In the genomic region with DNA sequence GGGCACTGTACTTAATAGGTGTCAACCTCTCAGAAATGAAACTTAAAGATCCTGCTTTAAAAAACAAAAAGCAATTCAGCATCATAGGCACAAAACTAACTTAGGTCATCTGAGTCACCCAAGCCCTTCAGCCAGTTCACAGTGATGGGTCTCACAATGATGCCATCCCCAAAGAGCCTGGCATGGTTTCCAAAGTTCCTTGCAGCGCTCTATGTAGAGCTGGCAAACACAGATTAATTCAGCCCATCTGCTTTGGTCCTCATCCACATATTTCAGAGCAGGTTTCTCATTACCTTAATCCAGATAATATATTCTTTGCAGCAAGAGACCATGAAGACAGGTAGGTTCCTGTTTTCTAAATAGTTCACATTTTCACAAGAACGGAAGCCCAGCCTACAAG, we compare ENCODE assay signal across 32 cellular contexts. TPM values are rescaled to one million over a fixed set of nuclear protein-coding genes. Genes with fewer than 3 reads are reported as not detected.
"Had no signal": no experiment of that assay in that cellular context is flagged by ENCODE, and none has a peak within 500 bp of the region (broad histone marks: within the 10 kb centered on the region; RNA-seq: fewer than 3 reads in every experiment).

No MANE protein-coding gene starts in this region.

- H3K4me3 ChIP-seq: adrenal gland, body of pancreas, esophagus muscularis mucosa, gastrocnemius medialis, heart left ventricle had no signal

- ATAC-seq: activated CD4-positive, CD25-positive, alpha-beta regulatory T cell treated with anti-CD3 and anti-CD28 coated beads, Interleukin-2, amount 50 U/mL, for 24 hours; activated CD8-positive, alpha-beta T cell treated with anti-CD3 and anti-CD28 coated beads for 36 hours; activated naive CD8-positive, alpha-beta T cell treated with anti-CD3 and anti-CD28 coated beads, Interleukin-2, amount 50 U/mL, for 24 hours; activated T-cell treated with anti-CD3 and anti-CD28 coated beads, Interleukin-2, amount 50 U/mL, for 4 hours; activated T-helper 17 cell treated with anti-CD3 and anti-CD28 coated beads, Interleukin-2, amount 50 U/mL, for 72 hours; body of pancreas; effector memory CD8-positive, alpha-beta T cell; foreskin keratinocyte; gastrocnemius medialis; heart left ventricle; T-helper 17 cell had no signal

- DNase-seq: activated B cell treated with CpG ODN at 0.5 μM for 24 hours; activated CD4-positive, alpha-beta T cell treated with anti-CD3 and anti-CD28 coated beads for 48 hours; activated CD4-positive, alpha-beta T cell treated with anti-CD3 and anti-CD28 coated beads, Interleukin-2, amount 50 U/mL, for 1 hour; activated CD4-positive, alpha-beta T cell treated with anti-CD3 and anti-CD28 coated beads, Interleukin-2, amount 50 U/mL, for 48 hours; activated CD8-positive, alpha-beta memory T cell treated with anti-CD3 and anti-CD28 coated beads for 24 hours; activated CD8-positive, alpha-beta T cell treated with anti-CD3 and anti-CD28 coated beads for 36 hours; activated effector memory CD4-positive, alpha-beta T cell treated with Interleukin-2 at 50 U/mL for 16 hours; activated naive CD4-positive, alpha-beta T cell treated with anti-CD3 and anti-CD28 coated beads for 36 hours; activated naive CD8-positive, alpha-beta T cell treated with anti-CD3 and anti-CD28 coated beads for 36 hours; activated naive CD8-positive, alpha-beta T cell treated with anti-CD3 and anti-CD28 coated beads, Interleukin-2, amount 50 U/mL, for 24 hours; activated T-cell treated with anti-CD3 and anti-CD28 coated beads, Interleukin-2, amount 50 U/mL, for 4 hours; adrenal gland; amygdala; aorta; body of pancreas; central memory CD4-positive, alpha-beta T cell; cortex of kidney; dermis blood vessel endothelial cell; effector CD4-positive, alpha-beta T cell; effector memory CD8-positive, alpha-beta T cell; erythroblast; foreskin keratinocyte; gastrocnemius medialis; glutamatergic neuron; heart left ventricle; T-helper 17 cell; T1000; WERI-Rb-1 had no signal

RNA-seq across cellular contexts. Expression of gene PLA2G2C, which starts 14.6 kb away (rescaled TPM):
- total RNA-seq: activated B cell treated with CpG ODN at 0.5 μM for 24 hours; activated naive CD8-positive, alpha-beta T cell treated with anti-CD3 and anti-CD28 coated beads for 36 hours; activated T-cell treated with anti-CD3 and anti-CD28 coated beads, Interleukin-2, amount 50 U/mL, for 4 hours; body of pancreas; chondrocyte; dermis blood vessel endothelial cell; foreskin keratinocyte; gastrocnemius medialis had no signal

RNA-seq across cellular contexts. Expression of gene UBXN10, which starts 15.1 kb away (rescaled TPM):
- total RNA-seq: chondrocyte, dermis blood vessel endothelial cell had no signal
